8 cellular contexts compared by ENCODE assay signal in the genomic region with DNA sequence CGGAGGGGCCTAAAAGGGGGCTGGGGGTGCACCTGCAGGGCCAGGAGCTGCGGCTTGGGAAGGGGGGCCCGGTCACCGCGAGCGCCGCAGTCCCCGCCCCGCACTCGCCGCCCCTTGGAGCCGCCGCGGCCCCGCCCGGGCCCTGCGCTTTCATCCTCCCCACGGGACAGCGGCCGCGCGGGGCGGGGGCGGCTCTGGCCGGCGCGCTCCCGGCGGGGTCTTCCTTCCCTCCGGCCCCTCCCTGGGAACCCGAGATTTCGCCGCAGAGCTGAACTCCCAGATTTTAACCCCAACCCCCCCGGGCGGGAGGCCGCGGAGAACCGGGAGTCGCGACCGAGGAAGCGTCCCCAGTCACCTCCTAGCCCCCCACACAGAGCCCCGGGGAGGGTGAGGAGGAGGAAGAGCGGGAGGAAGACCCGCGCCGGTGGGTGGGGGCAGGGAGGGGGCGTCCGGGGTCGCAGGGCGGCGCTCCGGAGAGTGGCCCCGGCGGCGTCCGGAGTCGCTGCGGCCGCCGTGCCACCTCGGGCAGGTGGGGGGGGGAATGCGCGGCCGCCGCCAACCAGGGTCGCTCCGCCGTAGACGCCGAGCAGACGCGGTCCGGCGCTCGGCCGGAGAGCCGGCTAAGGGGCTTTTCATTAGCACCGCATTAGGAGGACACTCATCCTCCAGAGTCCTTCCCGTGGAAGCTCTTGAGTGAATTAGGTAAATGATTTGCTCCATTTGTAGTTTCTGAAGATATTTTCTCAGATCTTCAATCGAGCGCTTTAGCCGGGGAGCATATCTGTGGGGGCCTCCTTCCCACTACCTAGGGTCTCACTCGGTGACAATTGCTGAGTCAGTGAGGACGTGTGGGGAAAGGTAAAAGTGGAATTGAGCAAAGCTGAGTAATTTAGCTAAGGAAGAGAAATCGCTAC. TPM values are rescaled to one million over a fixed set of nuclear protein-coding genes. Genes with fewer than 3 reads are reported as not detected.
DNase-seq lines count a peak whose midpoint lies in the region; ATAC-seq and TF ChIP-seq lines count a peak whose summit lies in the region.

No MANE protein-coding gene starts in this region.

- H3K4me1 ChIP-seq in endocrine pancreas (ENCODE audit: control insufficient read depth, insufficient read depth, low read length) = no peaks in the 10 kb centered on the region
- H3K4me1 ChIP-seq in tibial artery = peaks cover 0 to 52% (median 30%) of the 10 kb centered on the region in 4 donors

- H3K4me3 ChIP-seq in AG10803 (ENCODE audit: low read length) (peak overlapping the region; percentile 58), endocrine pancreas (ENCODE audit: control insufficient read depth, insufficient read depth, low read length) (peak overlapping the region; percentile 66), tibial artery (peak overlapping the region; percentile 79 to 96)

- H3K27ac ChIP-seq in RWPE1 (peak overlapping the region; percentile 86), tibial artery (peak overlapping the region; percentile 98 to 100)

- H3K36me3 ChIP-seq in endocrine pancreas (ENCODE audit: control insufficient read depth, insufficient read depth, low read length) (no peaks in the 10 kb centered on the region), tibial artery (no peaks in the 10 kb centered on the region)

- POLR2A ChIA-PET in RWPE1 (lab: Yijun Ruan, JAX; ENCODE audit: low non-redundant PET) = interaction anchor here (1.2 kb wide), 1 partner anchor 27 kb away, joined by 4 read pairs; no protein-coding TSS in a partner anchor

- TF ChIP-seq CTCF in AG10803 (conservative IDR thresholded peaks at IDR 0.05; ENCODE audit: low read length) (no peak), GM20000 (IDR thresholded peaks at IDR 0.05; ENCODE audit: extremely low read depth, missing control alignments) (no peak), RWPE1 (conservative IDR thresholded peaks at IDR 0.05; ENCODE audit: low read depth) (no peak), tibial artery (IDR thresholded peaks at IDR 0.05) (no peak)

- H3K9me3 ChIP-seq in endocrine pancreas (ENCODE audit: control insufficient read depth, low read length) = no peaks in the 10 kb centered on the region
- H3K9me3 ChIP-seq in tibial artery = no peaks in the 10 kb centered on the region

- intact Hi-C loops in tibial artery (cut with DNase I; ENCODE audit: low total_unique reads) = loop anchor here (5.0 kb wide), 4 partner anchors 37 to 692 kb away; a partner anchor contains a TSS

- no peak for DNase-seq in AG10803 (ENCODE audit: low read depth)
- peak; percentile 42 for DNase-seq in GM20000 (ENCODE audit: low spot score)
- DNase-seq in RWPE1 (ENCODE audit: low spot score) = peak; percentile 34
- peak; percentile 91 for DNase-seq in mesenteric fat pad (ENCODE audit: low spot score)
- peak; percentile 46 to 84 for DNase-seq in tibial artery
- no peak for DNase-seq in glomerular visceral epithelial cell (ENCODE audit: extremely low spot score)

- H3K27me3 ChIP-seq in endocrine pancreas (ENCODE audit: control insufficient read depth, insufficient read depth, low read length) (no peaks in the 10 kb centered on the region), tibial artery (no peaks in the 10 kb centered on the region)

- H3K9ac ChIP-seq in endocrine pancreas (ENCODE audit: control insufficient read depth, insufficient read depth, low read length) = peak overlapping the region; percentile 73

- CTCF ChIA-PET in RWPE1 (lab: Yijun Ruan, JAX) = interaction anchor here (0.5 to 2.2 kb wide), 25 partner anchors 10 to 1104 kb away, joined by 3 to 23 read pairs (median 4); no protein-coding TSS in a partner anchor

- no peak for ATAC-seq in GM18520 (IDR thresholded peaks at IDR 0.05; ENCODE audit: unreplicated experiment)

RNA-seq across cellular contexts. Expression of a gene that starts 31.6 kb away (rescaled TPM):
- total RNA-seq in mesenteric fat pad = 111 TPM

Comparison
In these comparisons a context has a peak if more than half of its experiments do, and no peak if none do; other contexts are left out.
1. DNase-seq: peak in GM20000 (single experiment), RWPE1 (single experiment), mesenteric fat pad (single experiment) and tibial artery (2 of 2); none in AG10803 (single experiment) and glomerular visceral epithelial cell (single experiment).
2. Peak in every context shown above with its lines, with median percentiles within 50 percentile points of each other: H3K4me3 ChIP-seq.